In the genomic region with DNA sequence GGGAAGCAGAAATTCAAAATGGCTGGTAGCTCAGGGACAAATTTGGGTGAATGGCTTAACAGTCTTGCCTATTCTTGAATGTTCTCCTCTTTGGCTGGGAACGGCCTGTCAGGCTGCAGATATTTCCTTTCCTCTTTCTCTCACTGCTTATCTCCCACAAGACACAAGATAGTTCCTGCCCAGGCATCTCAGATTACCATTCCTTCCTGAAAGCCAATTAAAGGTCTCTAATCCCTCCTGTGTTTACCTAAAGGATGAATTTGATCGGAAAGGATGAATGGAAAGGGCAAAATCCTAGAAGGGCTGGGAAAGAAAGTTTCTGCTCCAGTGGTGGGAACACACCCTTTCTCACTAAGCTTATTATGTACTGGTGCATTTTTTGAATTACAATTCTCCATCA, we compare ENCODE assay signal across 2 cellular contexts.
A peak's percentile ranks its signal among the peaks of the same experiment; 100 is the strongest.
TF ChIP-seq lines count a peak whose summit lies in the region.

No MANE protein-coding gene starts in this region.

TF ChIP-seq in HEK293, 187 proteins besides CTCF, POLR2A, EP300 and RAD21:
- TF ChIP-seq PRDM10 (tag by site-specific recombination; IDR thresholded peaks at IDR 0.05): 0 out of 2 replicates have a peak, but pooled peaks have one; percentile 25
- TF ChIP-seq, protein P1, sequence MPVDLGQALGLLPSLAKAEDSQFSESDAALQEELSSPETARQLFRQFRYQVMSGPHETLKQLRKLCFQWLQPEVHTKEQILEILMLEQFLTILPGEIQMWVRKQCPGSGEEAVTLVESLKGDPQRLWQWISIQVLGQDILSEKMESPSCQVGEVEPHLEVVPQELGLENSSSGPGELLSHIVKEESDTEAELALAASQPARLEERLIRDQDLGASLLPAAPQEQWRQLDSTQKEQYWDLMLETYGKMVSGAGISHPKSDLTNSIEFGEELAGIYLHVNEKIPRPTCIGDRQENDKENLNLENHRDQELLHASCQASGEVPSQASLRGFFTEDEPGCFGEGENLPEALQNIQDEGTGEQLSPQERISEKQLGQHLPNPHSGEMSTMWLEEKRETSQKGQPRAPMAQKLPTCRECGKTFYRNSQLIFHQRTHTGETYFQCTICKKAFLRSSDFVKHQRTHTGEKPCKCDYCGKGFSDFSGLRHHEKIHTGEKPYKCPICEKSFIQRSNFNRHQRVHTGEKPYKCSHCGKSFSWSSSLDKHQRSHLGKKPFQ (tag by site-specific recombination; IDR thresholded peaks at IDR 0.05): peak; percentile 80
- TF ChIP-seq ZNF341 (tag by site-specific recombination; IDR thresholded peaks at IDR 0.05; ENCODE audit: low read depth): no peak
- TF ChIP-seq ZNF266 (tag by site-specific recombination; IDR thresholded peaks at IDR 0.05; ENCODE audit: low read depth): no peak
- TF ChIP-seq PRDM1 (tag by site-specific recombination; IDR thresholded peaks at IDR 0.05): 0 out of 2 replicates have a peak, but pooled peaks have one; percentile 19
- TF ChIP-seq FEZF1 (tag by site-specific recombination; IDR thresholded peaks at IDR 0.05): peak; percentile 67
TF ChIP-seq in HEK293: peak in this region for 4.

TF ChIP-seq in HepG2, 621 proteins besides CTCF, POLR2A, EP300 and RAD21 (continued from another document):
- TF ChIP-seq, protein P2, sequence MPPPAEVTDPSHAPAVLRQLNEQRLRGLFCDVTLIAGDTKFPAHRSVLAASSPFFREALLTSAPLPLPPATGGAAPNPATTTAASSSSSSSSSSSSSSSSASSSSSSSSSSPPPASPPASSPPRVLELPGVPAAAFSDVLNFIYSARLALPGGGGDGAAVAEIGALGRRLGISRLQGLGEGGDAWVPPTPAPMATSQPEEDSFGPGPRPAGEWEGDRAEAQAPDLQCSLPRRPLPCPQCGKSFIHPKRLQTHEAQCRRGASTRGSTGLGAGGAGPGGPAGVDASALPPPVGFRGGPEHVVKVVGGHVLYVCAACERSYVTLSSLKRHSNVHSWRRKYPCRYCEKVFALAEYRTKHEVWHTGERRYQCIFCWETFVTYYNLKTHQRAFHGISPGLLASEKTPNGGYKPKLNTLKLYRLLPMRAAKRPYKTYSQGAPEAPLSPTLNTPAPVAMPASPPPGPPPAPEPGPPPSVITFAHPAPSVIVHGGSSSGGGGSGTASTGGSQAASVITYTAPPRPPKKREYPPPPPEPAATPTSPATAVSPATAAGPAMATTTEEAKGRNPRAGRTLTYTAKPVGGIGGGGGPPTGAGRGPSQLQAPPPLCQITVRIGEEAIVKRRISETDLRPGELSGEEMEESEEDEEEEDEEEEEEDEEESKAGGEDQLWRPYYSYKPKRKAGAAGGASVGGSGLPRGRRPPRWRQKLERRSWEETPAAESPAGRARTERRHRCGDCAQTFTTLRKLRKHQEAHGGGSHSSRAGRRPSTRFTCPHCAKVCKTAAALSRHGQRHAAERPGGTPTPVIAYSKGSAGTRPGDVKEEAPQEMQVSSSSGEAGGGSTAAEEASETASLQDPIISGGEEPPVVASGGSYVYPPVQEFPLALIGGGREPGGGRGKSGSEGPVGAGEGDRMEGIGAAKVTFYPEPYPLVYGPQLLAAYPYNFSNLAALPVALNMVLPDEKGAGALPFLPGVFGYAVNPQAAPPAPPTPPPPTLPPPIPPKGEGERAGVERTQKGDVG (CRISPR knock-in tag; IDR thresholded peaks at IDR 0.05; ENCODE audit: borderline replicate concordance): no peak
- TF ChIP-seq JUNB (CRISPR knock-in tag; IDR thresholded peaks at IDR 0.05; ENCODE audit: borderline replicate concordance) (no peak), ZNF772 (CRISPR knock-in tag; IDR thresholded peaks at IDR 0.05) (no peak), KDM3A (CRISPR knock-in tag; IDR thresholded peaks at IDR 0.05; ENCODE audit: low read depth) (no peak), ARHGAP35 (CRISPR knock-in tag; IDR thresholded peaks at IDR 0.05; ENCODE audit: borderline replicate concordance) (no peak), REPIN1 (CRISPR knock-in tag; IDR thresholded peaks at IDR 0.05; ENCODE audit: borderline replicate concordance, low read depth) (no peak), RXRA (CRISPR knock-in tag; IDR thresholded peaks at IDR 0.05) (no peak), ZNF839 (CRISPR knock-in tag; IDR thresholded peaks at IDR 0.05; ENCODE audit: borderline replicate concordance) (no peak), SMAD9 (CRISPR knock-in tag; IDR thresholded peaks at IDR 0.05) (no peak), HNRNPLL (IDR thresholded peaks at IDR 0.05; ENCODE audit: low read depth, low read length, poor library complexity, severe bottlenecking) (no peak)
- TF ChIP-seq, protein P3, sequence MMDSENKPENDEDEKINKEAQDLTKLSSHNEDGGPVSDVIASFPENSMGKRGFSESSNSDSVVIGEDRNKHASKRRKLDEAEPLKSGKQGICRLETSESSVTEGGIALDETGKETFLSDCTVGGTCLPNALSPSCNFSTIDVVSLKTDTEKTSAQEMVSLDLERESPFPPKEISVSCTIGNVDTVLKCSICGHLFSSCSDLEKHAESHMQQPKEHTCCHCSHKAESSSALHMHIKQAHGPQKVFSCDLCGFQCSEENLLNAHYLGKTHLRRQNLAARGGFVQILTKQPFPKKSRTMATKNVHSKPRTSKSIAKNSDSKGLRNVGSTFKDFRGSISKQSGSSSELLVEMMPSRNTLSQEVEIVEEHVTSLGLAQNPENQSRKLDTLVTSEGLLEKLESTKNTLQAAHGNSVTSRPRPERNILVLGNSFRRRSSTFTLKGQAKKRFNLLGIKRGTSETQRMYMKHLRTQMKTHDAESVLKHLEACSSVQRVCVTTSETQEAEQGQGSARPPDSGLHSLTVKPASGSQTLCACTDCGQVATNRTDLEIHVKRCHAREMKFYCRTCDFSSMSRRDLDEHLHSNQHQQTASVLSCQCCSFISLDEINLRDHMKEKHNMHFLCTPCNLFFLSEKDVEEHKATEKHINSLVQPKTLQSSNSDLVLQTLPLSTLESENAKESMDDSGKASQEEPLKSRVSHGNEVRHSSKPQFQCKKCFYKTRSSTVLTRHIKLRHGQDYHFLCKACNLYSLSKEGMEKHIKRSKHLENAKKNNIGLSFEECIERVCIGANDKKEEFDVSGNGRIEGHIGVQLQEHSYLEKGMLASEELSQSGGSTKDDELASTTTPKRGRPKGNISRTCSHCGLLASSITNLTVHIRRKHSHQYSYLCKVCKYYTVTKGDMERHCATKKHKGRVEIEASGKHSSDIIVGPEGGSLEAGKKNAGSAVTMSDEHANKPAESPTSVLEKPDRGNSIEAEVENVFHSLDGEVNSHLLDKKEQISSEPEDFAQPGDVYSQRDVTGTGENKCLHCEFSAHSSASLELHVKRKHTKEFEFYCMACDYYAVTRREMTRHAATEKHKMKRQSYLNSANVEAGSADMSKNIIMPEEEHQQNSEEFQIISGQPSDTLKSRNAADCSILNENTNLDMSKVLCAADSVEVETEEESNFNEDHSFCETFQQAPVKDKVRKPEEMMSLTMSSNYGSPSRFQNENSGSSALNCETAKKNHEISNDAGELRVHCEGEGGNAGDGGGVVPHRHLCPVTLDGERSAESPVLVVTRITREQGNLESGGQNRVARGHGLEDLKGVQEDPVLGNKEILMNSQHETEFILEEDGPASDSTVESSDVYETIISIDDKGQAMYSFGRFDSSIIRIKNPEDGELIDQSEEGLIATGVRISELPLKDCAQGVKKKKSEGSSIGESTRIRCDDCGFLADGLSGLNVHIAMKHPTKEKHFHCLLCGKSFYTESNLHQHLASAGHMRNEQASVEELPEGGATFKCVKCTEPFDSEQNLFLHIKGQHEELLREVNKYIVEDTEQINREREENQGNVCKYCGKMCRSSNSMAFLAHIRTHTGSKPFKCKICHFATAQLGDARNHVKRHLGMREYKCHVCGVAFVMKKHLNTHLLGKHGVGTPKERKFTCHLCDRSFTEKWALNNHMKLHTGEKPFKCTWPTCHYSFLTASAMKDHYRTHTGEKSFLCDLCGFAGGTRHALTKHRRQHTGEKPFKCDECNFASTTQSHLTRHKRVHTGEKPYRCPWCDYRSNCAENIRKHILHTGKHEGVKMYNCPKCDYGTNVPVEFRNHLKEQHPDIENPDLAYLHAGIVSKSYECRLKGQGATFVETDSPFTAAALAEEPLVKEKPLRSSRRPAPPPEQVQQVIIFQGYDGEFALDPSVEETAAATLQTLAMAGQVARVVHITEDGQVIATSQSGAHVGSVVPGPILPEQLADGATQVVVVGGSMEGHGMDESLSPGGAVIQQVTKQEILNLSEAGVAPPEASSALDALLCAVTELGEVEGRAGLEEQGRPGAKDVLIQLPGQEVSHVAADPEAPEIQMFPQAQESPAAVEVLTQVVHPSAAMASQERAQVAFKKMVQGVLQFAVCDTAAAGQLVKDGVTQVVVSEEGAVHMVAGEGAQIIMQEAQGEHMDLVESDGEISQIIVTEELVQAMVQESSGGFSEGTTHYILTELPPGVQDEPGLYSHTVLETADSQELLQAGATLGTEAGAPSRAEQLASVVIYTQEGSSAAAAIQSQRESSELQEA (CRISPR knock-in tag; IDR thresholded peaks at IDR 0.05; ENCODE audit: not compliant biosample characterization): no peak
